19 cellular contexts compared by ENCODE assay signal in genomic region chr3:32229565-32229964, GRCh38.
"Had no signal": no experiment of that assay in that cellular context is flagged by ENCODE, and none has a peak within 500 bp of the region (broad histone marks: within the 10 kb centered on the region; RNA-seq: fewer than 3 reads in every experiment).

No MANE protein-coding gene starts in this region.

- DNase-seq: dermis blood vessel endothelial cell; effector memory CD8-positive, alpha-beta T cell; foreskin fibroblast; gastrocnemius medialis; left ventricle myocardium superior; lower lobe of right lung; natural killer cell; right cardiac atrium; stimulated activated CD4-positive, alpha-beta T cell treated with anti-CD3 and anti-CD28 coated beads, Interleukin-15, amount 100 ng/mL, for 24 hours; stimulated activated CD4-positive, alpha-beta T cell treated with anti-CD3 and anti-CD28 coated beads, Interleukin-2, amount 100 ng/mL, for 48 hours; stimulated activated naive B cell treated with anti-CD40 and anti-IgM and Interleukin-4, amounts not matched to agents 10 μg/mL and 1 μg/mL and 100 μg/mL, for 72 hours; transverse colon had no signal

- H3K36me3 Mint-ChIP-seq: natural killer cell; stimulated activated naive B cell treated with anti-CD40 and anti-IgM and Interleukin-4, amounts not matched to agents 10 μg/mL and 1 μg/mL and 100 μg/mL, for 72 hours had no signal

- H3K4me3 Mint-ChIP-seq: effector memory CD8-positive, alpha-beta T cell; natural killer cell; neural crest cell; stimulated activated naive B cell treated with anti-CD40 and anti-IgM and Interleukin-4, amounts not matched to agents 10 μg/mL and 1 μg/mL and 100 μg/mL, for 72 hours; stimulated activated naive CD8-positive, alpha-beta T cell treated with anti-CD3 and anti-CD28 coated beads, Interleukin-15, Interleukin-2, amounts not matched to agents 100 ng/mL and 50 ng/mL, for 24 hours had no signal

- H3K9me3 ChIP-seq: gastrocnemius medialis, lower lobe of right lung, prostate gland, suprapubic skin, transverse colon had no signal

- H3K27ac ChIP-seq: coronary artery, gastrocnemius medialis, lower lobe of right lung, parathyroid adenoma, prostate gland, skin epidermis, suprapubic skin, transverse colon had no signal

- H3K36me3 ChIP-seq: gastrocnemius medialis, lower lobe of right lung, prostate gland, suprapubic skin, transverse colon had no signal

- H3K27me3 ChIP-seq: gastrocnemius medialis, suprapubic skin, transverse colon had no signal

- ATAC-seq: effector memory CD8-positive, alpha-beta T cell; gastrocnemius medialis; left ventricle myocardium superior; natural killer cell; right cardiac atrium; stimulated activated naive B cell treated with anti-CD40 and anti-IgM and Interleukin-4, amounts not matched to agents 10 μg/mL and 1 μg/mL and 100 μg/mL, for 72 hours had no signal

- H3K27ac Mint-ChIP-seq: effector memory CD8-positive, alpha-beta T cell; natural killer cell; stimulated activated naive B cell treated with anti-CD40 and anti-IgM and Interleukin-4, amounts not matched to agents 10 μg/mL and 1 μg/mL and 100 μg/mL, for 72 hours; stimulated activated naive CD8-positive, alpha-beta T cell treated with anti-CD3 and anti-CD28 coated beads, Interleukin-15, Interleukin-2, amounts not matched to agents 100 ng/mL and 50 ng/mL, for 24 hours had no signal

- H3K9me3 Mint-ChIP-seq: natural killer cell; stimulated activated naive CD8-positive, alpha-beta T cell treated with anti-CD3 and anti-CD28 coated beads, Interleukin-15, Interleukin-2, amounts not matched to agents 100 ng/mL and 50 ng/mL, for 24 hours had no signal

- H3K9ac ChIP-seq: parathyroid adenoma had no signal

- H2AFZ ChIP-seq: parathyroid adenoma had no signal

- H3K4me1 Mint-ChIP-seq: natural killer cell; stimulated activated naive B cell treated with anti-CD40 and anti-IgM and Interleukin-4, amounts not matched to agents 10 μg/mL and 1 μg/mL and 100 μg/mL, for 72 hours had no signal

- H3K4me3 ChIP-seq: coronary artery, gastrocnemius medialis, lower lobe of right lung, prostate gland, skin epidermis, suprapubic skin, transverse colon had no signal

- H3K4me1 ChIP-seq: gastrocnemius medialis, lower lobe of right lung, parathyroid adenoma, prostate gland, transverse colon had no signal

- H3K79me2 ChIP-seq: parathyroid adenoma had no signal
